Comparison of ENCODE assay signal across 14 cellular contexts in the genomic region with DNA sequence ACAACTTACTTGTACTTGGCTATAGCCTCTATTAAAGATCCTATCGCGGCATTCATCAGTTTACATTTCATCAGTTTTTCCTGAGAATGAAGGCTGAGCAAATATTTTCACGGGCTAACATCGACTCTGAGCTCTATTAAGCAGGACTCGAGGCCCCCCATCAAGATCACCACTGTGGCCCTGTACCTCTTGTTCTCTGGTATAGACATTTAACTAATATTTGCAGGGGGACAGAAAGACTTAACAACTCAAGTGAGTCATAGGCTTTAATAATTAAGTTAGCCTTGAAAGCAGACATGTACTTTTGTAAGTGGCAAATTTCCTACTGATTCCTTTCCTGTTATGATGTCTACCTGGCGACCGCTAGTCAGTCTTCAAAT. TPM values are rescaled to one million over a fixed set of nuclear protein-coding genes. Genes with fewer than 3 reads are reported as not detected.
A peak's percentile ranks its signal among the peaks of the same experiment; 100 is the strongest.
DNase-seq lines count a peak whose midpoint lies in the region; TF ChIP-seq lines count a peak whose summit lies in the region.
"Had no signal": no experiment of that assay in that cellular context is flagged by ENCODE, and none has a peak within 500 bp of the region (broad histone marks: within the 10 kb centered on the region; RNA-seq: fewer than 3 reads in every experiment).

No MANE protein-coding gene starts in this region.

- H3K27me3 ChIP-seq in brain microvascular endothelial cell (replicated peaks) (no peaks in the 10 kb centered on the region), subcutaneous abdominal adipose tissue (ENCODE audit: control insufficient read depth in 5 of 5, insufficient read depth in 4 of 5, low read length in 5 of 5) (no peaks in the 10 kb centered on the region)
- H3K27me3 ChIP-seq: cardiac muscle cell, spleen had no signal

- H3K36me3 ChIP-seq in brain microvascular endothelial cell (replicated peaks) (no peaks in the 10 kb centered on the region), subcutaneous abdominal adipose tissue (ENCODE audit: control insufficient read depth in 5 of 5, insufficient read depth in 5 of 5, low read length in 5 of 5) (no peaks in the 10 kb centered on the region)
- H3K36me3 ChIP-seq: cardiac muscle cell, spleen had no signal

- H3K9me3 ChIP-seq in subcutaneous abdominal adipose tissue (ENCODE audit: control insufficient read depth in 5 of 5, low read length in 5 of 5): no peaks in the 10 kb centered on the region
- H3K9me3 ChIP-seq: spleen had no signal

- peaks cover 0 to 30% (median 7%) of the 10 kb centered on the region in 5 donors for H3K4me1 ChIP-seq in subcutaneous abdominal adipose tissue (ENCODE audit: control insufficient read depth in 5 of 5, insufficient read depth in 5 of 5, low read length in 5 of 5)

- in situ Hi-C loops in brain microvascular endothelial cell (cut with HindIII; ENCODE audit: low pct_ligation_motif_present, low sequenced_read_pairs): no loop called here

- H3K27ac ChIP-seq in brain microvascular endothelial cell: peak overlapping the region; percentile 36
- peak overlapping the region; percentile 15 for H3K27ac ChIP-seq in subcutaneous abdominal adipose tissue (ENCODE audit: low read depth, low read length)
- H3K27ac ChIP-seq: cardiac muscle cell had no signal

- no peak overlapping the region for H3K9ac ChIP-seq in subcutaneous abdominal adipose tissue (ENCODE audit: low read length in 5 of 5)

- no peak overlapping the region for H3K4me3 ChIP-seq in brain microvascular endothelial cell (ENCODE audit: low read depth, low read length)
- H3K4me3 ChIP-seq in subcutaneous abdominal adipose tissue (ENCODE audit: low read depth in 1 of 5, low read length in 5 of 5): no peak overlapping the region
- H3K4me3 ChIP-seq: cardiac muscle cell, spleen had no signal

- DNase-seq in SIG-M5 treated with dmso at 0.1 percent for 504 hours (lab: John Stamatoyannopoulos, UW; ENCODE audit: unreplicated experiment) (peak; percentile 23), SIG-M5 (lab: John Stamatoyannopoulos, UW) (no peak), brain microvascular endothelial cell (no peak), lung microvascular endothelial cell (ENCODE audit: low read depth in 2 of 2) (peak; percentile 41 to 51), NCI-H774 (lab: John Stamatoyannopoulos, UW) (no peak), HK-2 (ENCODE audit: unreplicated experiment) (no peak), midbrain (lab: John Stamatoyannopoulos, UW) (no peak)
- DNase-seq: activated CD8-positive, alpha-beta memory T cell treated with anti-CD3 and anti-CD28 coated beads for 24 hours; activated gamma-delta T cell treated with Interleukin-2 at 50 U/mL for 16 hours; head of caudate nucleus; MV-4-11; spleen had no signal

- no peak for TF ChIP-seq CTCF in brain microvascular endothelial cell (IDR thresholded peaks at IDR 0.05; ENCODE audit: low read depth, low read length, missing control alignments)

RNA-seq across cellular contexts. Expression of a gene that starts 45.4 kb away (rescaled TPM):
- 57.1 and 58.6 TPM in 2 replicates for total RNA-seq in lung microvascular endothelial cell

RNA-seq across cellular contexts. Expression of a gene that starts 45.7 kb away (rescaled TPM):
- total RNA-seq in lung microvascular endothelial cell: 34.9 and 45.3 TPM in 2 replicates

Comparison
In these comparisons a context has a peak if more than half of its experiments do, and no peak if none do; other contexts are left out.
1. DNase-seq: peak in SIG-M5 treated with dmso at 0.1 percent for 504 hours (single experiment) and lung microvascular endothelial cell (2 of 2); none in SIG-M5 (single experiment), brain microvascular endothelial cell (single experiment), NCI-H774 (single experiment), HK-2 (single experiment) and midbrain (single experiment).